In genomic region chr12:52010152-52010622, GRCh38 we compare ENCODE assay signal across 9 cellular contexts. TPM values are rescaled to one million over a fixed set of nuclear protein-coding genes. Genes with fewer than 3 reads are reported as not detected.
DNase-seq lines count a peak whose midpoint lies in the region; ATAC-seq and TF ChIP-seq lines count a peak whose summit lies in the region.
"Had no signal": no experiment of that assay in that cellular context is flagged by ENCODE, and none has a peak within 500 bp of the region (broad histone marks: within the 10 kb centered on the region; RNA-seq: fewer than 3 reads in every experiment).

No MANE protein-coding gene starts in this region.

- TF ChIP-seq POLR2A in spleen (IDR thresholded peaks at IDR 0.05) = no peak

- ATAC-seq in HG03025 (IDR thresholded peaks at IDR 0.05; ENCODE audit: low FRiP score, unreplicated experiment) = no peak

- H3K27ac ChIP-seq in caudate nucleus (ENCODE audit: low read depth, low read length) (peak overlapping the region; percentile 94), spleen (peak overlapping the region; percentile 48 to 97 (median 91))
- H3K27ac ChIP-seq: neutrophil had no signal

- DNase-seq in HFF-Myc (ENCODE audit: extremely low read depth, low read depth) = peak; percentile 36
- DNase-seq in caudate nucleus (lab: John Stamatoyannopoulos, UW) = peak in 55 of 61 donors; percentile 37 to 91 (median 75)
- peak; percentile 99 for DNase-seq in islet precursor cell
- DNase-seq in spleen = peak; percentile 88
- no peak for DNase-seq in NCI-H1092 treated with DMSO at 0.1 percent for 48 hours (lab: John Stamatoyannopoulos, UW)
- DNase-seq in T1000 (lab: John Stamatoyannopoulos, UW) = no peak
- no peak for DNase-seq in germinal center (ENCODE audit: low spot score)

- peaks cover 0 to 28% (median 5%) of the 10 kb centered on the region in 7 donors for H3K27me3 ChIP-seq in spleen (replicated peaks in 1 of 7)

- intact Hi-C loops in spleen (cut with DNase I; ENCODE audit: low total_unique reads) = no loop called here

- no peaks in the 10 kb centered on the region for H3K9me3 ChIP-seq in spleen
- H3K9me3 ChIP-seq: neutrophil had no signal

- H3K4me3 ChIP-seq in HFF-Myc (replicated peaks; ENCODE audit: low read depth, low read length) (peak overlapping the region; percentile 20; the same call in 1 of the 2 replicates), spleen (peak overlapping the region in 5 of 8 donors; percentile 21 to 93 (median 72))

- peaks cover 22 to 76% (median 58%) of the 10 kb centered on the region in 6 donors for H3K4me1 ChIP-seq in spleen

- H3K36me3 ChIP-seq in spleen = peaks cover 0 to 55% (median 30%) of the 10 kb centered on the region in 6 donors
- H3K36me3 ChIP-seq: neutrophil had no signal

- WGBS in spleen, 5 donors = 26 to 48% (median 39%) methylated on average over 9 to 11 of the region's 11 CpGs

- TF ChIP-seq CTCF in HFF-Myc (IDR thresholded peaks at IDR 0.05; ENCODE audit: low read depth, low read length, missing control alignments) = no peak
- TF ChIP-seq CTCF in spleen (IDR thresholded peaks at IDR 0.05 in 8 of 11, conservative IDR thresholded peaks at IDR 0.05 in 3 of 11) = no peak

RNA-seq across cellular contexts. Expression of gene TAMALIN, which starts 3.4 kb away (rescaled TPM):
- 100 to 1,000 TPM in 1 of 7 donors, 10 to 100 TPM in 6; 31.7 to 141 (median 69.5) TPM for total RNA-seq in spleen
- polyA plus RNA-seq in spleen = 10 to 100 TPM; 25.5 to 38.2 (median 35.2) TPM

RNA-seq across cellular contexts. Expression of gene NR4A1, which starts 41.1 kb away (rescaled TPM):
- 100 to 1,000 TPM in 1 of 7 donors, 10 to 100 TPM in 6; 12.0 to 113 (median 58.4) TPM for total RNA-seq in spleen
- polyA plus RNA-seq in spleen = 10 to 100 TPM; 11.8 to 43.5 (median 13.7) TPM

RNA-seq across cellular contexts. Expression of gene ACVR1B, which starts 58.7 kb away (rescaled TPM):
- total RNA-seq in spleen = 10 to 100 TPM; 15.7 to 27.6 (median 23.5) TPM
- polyA plus RNA-seq in spleen = 1 to 10 TPM; 2.8 to 7.4 (median 2.8) TPM

RNA-seq across cellular contexts. Expression of gene ATG101, which starts 59.6 kb away (rescaled TPM):
- 10 to 100 TPM; 23.5 to 40.1 (median 32.3) TPM for total RNA-seq in spleen
- 10 to 100 TPM; 32.0 to 81.1 (median 35.3) TPM for polyA plus RNA-seq in spleen

Comparison
In these comparisons a context has a peak if more than half of its experiments do, and no peak if none do; other contexts are left out.
1. DNase-seq: peak in HFF-Myc (single experiment), caudate nucleus (55 of 61), islet precursor cell (single experiment) and spleen (single experiment); none in NCI-H1092 treated with DMSO at 0.1 percent for 48 hours (single experiment), T1000 (single experiment) and germinal center (single experiment).